ENCODE assay signal across 8 cellular contexts in the genomic region with DNA sequence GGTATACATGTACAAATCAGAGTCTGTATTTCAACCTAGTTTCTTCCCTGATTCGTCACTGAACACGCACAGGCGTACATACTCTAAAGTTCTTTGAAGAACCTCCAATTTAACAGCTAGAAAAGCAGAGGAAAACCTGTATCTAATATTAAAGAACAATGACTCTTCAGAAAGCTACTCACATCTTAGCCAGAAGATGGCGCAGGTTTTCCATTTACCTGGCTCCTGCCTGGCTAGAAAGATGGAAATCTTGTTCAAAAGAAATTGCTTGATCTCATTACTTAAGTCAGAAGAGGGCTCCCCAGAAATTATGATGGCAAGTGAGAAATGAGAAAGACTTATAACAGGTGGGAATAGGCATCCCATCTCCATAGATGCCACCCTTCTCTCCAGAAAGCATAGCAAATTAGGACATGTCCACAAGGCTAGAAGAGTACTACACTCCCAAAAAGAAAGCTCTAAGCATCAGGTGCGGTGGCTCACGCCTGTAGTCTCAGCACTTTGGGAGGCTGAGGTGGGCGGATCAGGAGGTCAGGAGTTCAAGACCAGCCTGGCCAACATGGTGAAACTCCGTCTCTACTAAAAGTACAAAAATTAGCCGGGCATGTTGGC. TPM values are rescaled to one million over a fixed set of nuclear protein-coding genes. Genes with fewer than 3 reads are reported as not detected.
DNase-seq lines count a peak whose midpoint lies in the region; ATAC-seq, FAIRE-seq and TF ChIP-seq lines count a peak whose summit lies in the region.

No MANE protein-coding gene starts in this region.

- H3K4me1 Mint-ChIP-seq in activated CD4-positive, alpha-beta T cell treated with anti-CD3 and anti-CD28 coated beads for 36 hours, result no peaks in the 10 kb centered on the region
- H3K4me1 Mint-ChIP-seq in stimulated activated naive B cell treated with anti-CD40 and anti-IgM and Interleukin-4, amounts not matched to agents 10 μg/mL and 1 μg/mL and 100 μg/mL, for 72 hours, result no peaks in the 10 kb centered on the region

- no peak overlapping the region for H3K56ac ChIP-seq in IMR-90 (ENCODE audit: extremely low read depth, insufficient read depth, low read length)

- H2AK5ac ChIP-seq in IMR-90 (ENCODE audit: low read depth, low read length), result no peak overlapping the region

- no peak overlapping the region for H2AK9ac ChIP-seq in IMR-90 (replicated peaks; ENCODE audit: low read depth, low read length, poor library complexity)

- dilution Hi-C loops in IMR-90 (cut with HindIII; ENCODE audit: low sequenced_read_pairs, unreplicated experiment), result no loop called here

- no peak overlapping the region for H2BK5ac ChIP-seq in IMR-90 (ENCODE audit: low read depth, low read length, poor library complexity, severe bottlenecking)

- no peaks in the 10 kb centered on the region for H3F3A ChIP-seq in PC-3 (ENCODE audit: low read length, unreplicated experiment)

- no peak for TF ChIP-seq EP300 in K562 (IDR thresholded peaks at IDR 0.05; ENCODE audit: low read length)

- TF ChIP-seq CTCF in IMR-90 (conservative IDR thresholded peaks at IDR 0.05; ENCODE audit: low read depth, low read length) (peak; percentile 79), PC-3 (conservative IDR thresholded peaks at IDR 0.05; ENCODE audit: low read depth, low read length) (peak; percentile 88), K562 (IDR thresholded peaks at IDR 0.05 in 2 of 3, conservative IDR thresholded peaks at IDR 0.05 in 1 of 3; ENCODE audit: insufficient read depth in 2 of 3, low read depth in 1 of 3, low read length in 3 of 3) (peak; percentile 55 to 82 (median 60); a peak in 5 of 6 replicates)

- H3K9me1 ChIP-seq in IMR-90 (ENCODE audit: insufficient read depth, low read length), result no peaks in the 10 kb centered on the region
- no peaks in the 10 kb centered on the region for H3K9me1 ChIP-seq in K562 (ENCODE audit: control insufficient read depth, insufficient read depth, low read length)

- H3K4me3 Mint-ChIP-seq in activated CD4-positive, alpha-beta T cell treated with anti-CD3 and anti-CD28 coated beads for 36 hours, result no peak overlapping the region
- H3K4me3 Mint-ChIP-seq in stimulated activated naive B cell treated with anti-CD40 and anti-IgM and Interleukin-4, amounts not matched to agents 10 μg/mL and 1 μg/mL and 100 μg/mL, for 72 hours, result no peak overlapping the region

- intact Hi-C loops in activated CD4-positive, alpha-beta T cell treated with anti-CD3 and anti-CD28 coated beads for 36 hours (cut with DNase I, micrococcal nuclease), result loop anchor here (1.0 kb wide), 2 partner anchors 232 to 571 kb away; no protein-coding TSS in a partner anchor
- intact Hi-C loops in IMR-90 (cut with micrococcal nuclease) (loop anchor here (1.0 to 2.0 kb wide), 2 partner anchors 232 to 571 kb away; no protein-coding TSS in a partner anchor), PC-3 (cut with micrococcal nuclease) (loop anchor here (1.0 to 2.0 kb wide), 3 partner anchors 232 to 571 kb away; no protein-coding TSS in a partner anchor), K562 (cut with micrococcal nuclease) (loop anchor here (1.0 kb wide), 2 partner anchors 232 to 571 kb away; no protein-coding TSS in a partner anchor)

- H4K8ac ChIP-seq in IMR-90 (ENCODE audit: low read depth in 2 of 2, low read length in 2 of 2), result no peak overlapping the region

- TF ChIP-seq POLR2A in IMR-90 (IDR thresholded peaks at IDR 0.05; ENCODE audit: low read depth, low read length) (no peak), K562 (conservative IDR thresholded peaks at IDR 0.05) (no peak)

- no peaks in the 10 kb centered on the region for H3K36me3 Mint-ChIP-seq in activated CD4-positive, alpha-beta T cell treated with anti-CD3 and anti-CD28 coated beads for 36 hours (ENCODE audit: low read depth)
- no peaks in the 10 kb centered on the region for H3K36me3 Mint-ChIP-seq in stimulated activated naive B cell treated with anti-CD40 and anti-IgM and Interleukin-4, amounts not matched to agents 10 μg/mL and 1 μg/mL and 100 μg/mL, for 72 hours

- no peak overlapping the region for H2BK15ac ChIP-seq in IMR-90 (ENCODE audit: low read depth, low read length)

- POLR2A ChIA-PET in activated CD4-positive, alpha-beta T cell treated with anti-CD3 and anti-CD28 coated beads for 36 hours (lab: Charles Lee), result interaction anchor here (0.5 to 0.6 kb wide), 2 partner anchors 129 to 299 kb away, joined by 3 to 4 read pairs; no protein-coding TSS in a partner anchor
- POLR2A ChIA-PET in IMR-90 (lab: Charles Lee; ENCODE audit: unreplicated experiment), result no interaction called here
- POLR2A ChIA-PET in PC-3 (lab: Charles Lee; ENCODE audit: unreplicated experiment), result interaction anchor here (0.6 kb wide), 1 partner anchor 260 kb away, joined by 23 read pairs; no protein-coding TSS in a partner anchor
- POLR2A ChIA-PET in K562 (lab: Yijun Ruan, JAX), result interaction anchor here (0.8 to 1.8 kb wide), 2 partner anchors 9 kb away, joined by 3 to 5 read pairs; no protein-coding TSS in a partner anchor

- H3K18ac ChIP-seq in IMR-90 (ENCODE audit: low read depth, low read length), result no peak overlapping the region

- H3K27ac ChIP-seq in IMR-90 (ENCODE audit: insufficient read depth, low read length), result no peak overlapping the region
- no peak overlapping the region for H3K27ac ChIP-seq in PC-3 (ENCODE audit: low read length)
- H3K27ac ChIP-seq in K562 (ENCODE audit: extremely low read depth, low read depth, low read length), result no peak overlapping the region

- no peaks in the 10 kb centered on the region for H3K79me1 ChIP-seq in IMR-90 (ENCODE audit: low read depth in 1 of 2, low read length in 2 of 2)

- no peaks in the 10 kb centered on the region for H3K9me3 Mint-ChIP-seq in activated CD4-positive, alpha-beta T cell treated with anti-CD3 and anti-CD28 coated beads for 36 hours (ENCODE audit: low read depth)
- no peaks in the 10 kb centered on the region for H3K9me3 Mint-ChIP-seq in stimulated activated naive B cell treated with anti-CD40 and anti-IgM and Interleukin-4, amounts not matched to agents 10 μg/mL and 1 μg/mL and 100 μg/mL, for 72 hours

- no peaks in the 10 kb centered on the region for H3K27me3 Mint-ChIP-seq in activated CD4-positive, alpha-beta T cell treated with anti-CD3 and anti-CD28 coated beads for 36 hours
- peaks cover 0 to 6% of the 10 kb centered on the region in 2 donors for H3K27me3 Mint-ChIP-seq in stimulated activated naive B cell treated with anti-CD40 and anti-IgM and Interleukin-4, amounts not matched to agents 10 μg/mL and 1 μg/mL and 100 μg/mL, for 72 hours

- H3K4me1 ChIP-seq in IMR-90 (ENCODE audit: control insufficient read depth, insufficient read depth, low read length), result no peaks in the 10 kb centered on the region
- H3K4me1 ChIP-seq in PC-3 (ENCODE audit: insufficient read depth, low read length), result peaks cover 7% of the 10 kb centered on the region; the same call in 1 of the 2 replicates
- H3K4me1 ChIP-seq in K562 (replicated peaks in 1 of 2; ENCODE audit: control insufficient read depth in 2 of 2, insufficient read depth in 2 of 2, low read length in 2 of 2), result no peaks in the 10 kb centered on the region

- CTCF ChIA-PET in activated CD4-positive, alpha-beta T cell treated with anti-CD3 and anti-CD28 coated beads for 36 hours (lab: Charles Lee), result interaction anchor here (0.6 to 3.0 kb wide), 19 partner anchors 9 to 1364 kb away, joined by 3 to 63 read pairs (median 5); no protein-coding TSS in a partner anchor
- CTCF ChIA-PET in IMR-90 (lab: Yijun Ruan, JAX), result interaction anchor here (0.5 to 1.8 kb wide), 10 partner anchors 9 to 571 kb away, joined by 3 to 8 read pairs (median 4); no protein-coding TSS in a partner anchor
- CTCF ChIA-PET in PC-3 (lab: Charles Lee), result interaction anchor here (0.5 to 1.6 kb wide), 6 partner anchors 232 to 386 kb away, joined by 3 to 6 read pairs (median 3); no protein-coding TSS in a partner anchor
- CTCF ChIA-PET in K562 (lab: Yijun Ruan, JAX; ENCODE audit: low intra/inter-chr PET ratio), result interaction anchor here (1.4 to 2.2 kb wide), 2 partner anchors 232 to 571 kb away, joined by 10 to 16 read pairs; no protein-coding TSS in a partner anchor

- in situ Hi-C loops in IMR-90 (cut with MboI; ENCODE audit: low sequenced_read_pairs) (loop anchor here (5.0 to 25.0 kb wide), 2 partner anchors 232 to 562 kb away; no protein-coding TSS in a partner anchor), K562 (cut with MboI) (loop anchor here (5.0 to 10.0 kb wide), 2 partner anchors 232 to 559 kb away; no protein-coding TSS in a partner anchor)

- H2BK120ac ChIP-seq in IMR-90 (ENCODE audit: low read depth, low read length), result no peak overlapping the region

- H3K4ac ChIP-seq in IMR-90 (ENCODE audit: low read depth, low read length), result no peak overlapping the region

- TF ChIP-seq RAD21 in IMR-90 (IDR thresholded peaks at IDR 0.05; ENCODE audit: low read length), result peak; percentile 71
- TF ChIP-seq RAD21 in K562 (CRISPR knock-in tag; conservative IDR thresholded peaks at IDR 0.05 in 1 of 2, IDR thresholded peaks at IDR 0.05 in 1 of 2), result peak; percentile 66 to 87

- BruUV-seq in IMR-90 (replicated peaks; lab: Mats Ljungman, UMichigan) (no TSS peak), PC-3 (replicated peaks; lab: Mats Ljungman, UMichigan) (no TSS peak), K562 (replicated peaks; lab: Mats Ljungman, UMichigan) (no TSS peak)

- H3K27me3 ChIP-seq in IMR-90 (ENCODE audit: control insufficient read depth, insufficient read depth, low read length), result no peaks in the 10 kb centered on the region; the same call in none of the 2 replicates
- H3K27me3 ChIP-seq in PC-3 (ENCODE audit: low read length), result no peaks in the 10 kb centered on the region
- H3K27me3 ChIP-seq in K562 (ENCODE audit: control insufficient read depth in 2 of 2, insufficient read depth in 2 of 2, low read length in 2 of 2), result peaks cover 4 to 5% of the 10 kb centered on the region in 2 experiments; a peak in 3 of 5 replicates

- no peaks in the 10 kb centered on the region for H3K79me2 ChIP-seq in PC-3 (ENCODE audit: low read length)
- H3K79me2 ChIP-seq in K562 (ENCODE audit: control insufficient read depth, insufficient read depth, low read length), result no peaks in the 10 kb centered on the region

- peak; percentile 51 for ATAC-seq in activated CD4-positive, alpha-beta T cell treated with anti-CD3 and anti-CD28 coated beads for 36 hours
- ATAC-seq in IMR-90 (ENCODE audit: low read depth), result peak; percentile 66
- ATAC-seq in PC-3, result peak; percentile 64
- ATAC-seq in K562, result peak; percentile 75
- peak; percentile 36 to 39 for ATAC-seq in stimulated activated naive B cell treated with anti-CD40 and anti-IgM and Interleukin-4, amounts not matched to agents 10 μg/mL and 1 μg/mL and 100 μg/mL, for 72 hours (replicated peaks)
- no peak for ATAC-seq in HG02678 (IDR thresholded peaks at IDR 0.05; ENCODE audit: unreplicated experiment)

- no peak overlapping the region for H3K23ac ChIP-seq in IMR-90 (ENCODE audit: low read depth, low read length)

- H4K5ac ChIP-seq in IMR-90 (ENCODE audit: low read depth, low read length), result no peak overlapping the region

- peak; percentile 77 for FAIRE-seq in K562 (lab: Jason Lieb, UNC)

- DNase-seq in activated CD4-positive, alpha-beta T cell treated with anti-CD3 and anti-CD28 coated beads for 36 hours, result peak; percentile 52
- DNase-seq in activated CD4-positive, alpha-beta T cell treated with anti-CD3 and anti-CD28 coated beads for 1 hour, result no peak
- DNase-seq in IMR-90, result peak; percentile 45
- peak; percentile 77 for DNase-seq in PC-3
- peak; percentile 21 to 46 (median 30) for DNase-seq in K562 (ENCODE audit: extremely low read depth in 1 of 4, low spot score in 3 of 4)
- peak; percentile 42 for DNase-seq in kidney glomerular epithelial cell (lab: John Stamatoyannopoulos, UW)
- DNase-seq in stimulated activated naive B cell treated with anti-CD40 and anti-IgM and Interleukin-4, amounts not matched to agents 10 μg/mL and 1 μg/mL and 100 μg/mL, for 72 hours, result no peak

- H3K27ac Mint-ChIP-seq in activated CD4-positive, alpha-beta T cell treated with anti-CD3 and anti-CD28 coated beads for 36 hours, result no peak overlapping the region
- H3K27ac Mint-ChIP-seq in stimulated activated naive B cell treated with anti-CD40 and anti-IgM and Interleukin-4, amounts not matched to agents 10 μg/mL and 1 μg/mL and 100 μg/mL, for 72 hours, result no peak overlapping the region

- no peaks in the 10 kb centered on the region for H3K9me3 ChIP-seq in IMR-90 (ENCODE audit: control insufficient read depth, insufficient read depth, low read length)
- H3K9me3 ChIP-seq in PC-3 (ENCODE audit: low read length), result no peaks in the 10 kb centered on the region
- no peaks in the 10 kb centered on the region for H3K9me3 ChIP-seq in K562 (replicated peaks; ENCODE audit: control insufficient read depth, insufficient read depth, low read depth, low read length)

- H3K9ac ChIP-seq in IMR-90 (ENCODE audit: low read depth, low read length) (no peak overlapping the region), PC-3 (ENCODE audit: low read length) (no peak overlapping the region), K562 (ENCODE audit: insufficient read depth in 1 of 2, low read depth in 2 of 2, low read length in 2 of 2) (no peak overlapping the region)

- H3K36me3 ChIP-seq in IMR-90 (ENCODE audit: control insufficient read depth, insufficient read depth, low read length) (no peaks in the 10 kb centered on the region), PC-3 (ENCODE audit: low read depth, low read length) (no peaks in the 10 kb centered on the region), K562 (ENCODE audit: control insufficient read depth, insufficient read depth, low read length) (no peaks in the 10 kb centered on the region)

- H3K4me2 ChIP-seq in IMR-90 (ENCODE audit: low read depth, low read length), result no peak overlapping the region
- no peak overlapping the region for H3K4me2 ChIP-seq in PC-3 (ENCODE audit: low read length)
- H3K4me2 ChIP-seq in K562 (ENCODE audit: insufficient read depth, low read length), result no peak overlapping the region

- H2BK20ac ChIP-seq in IMR-90 (ENCODE audit: low read depth, low read length), result no peak overlapping the region

- no peaks in the 10 kb centered on the region for H3K9me2 ChIP-seq in PC-3 (replicated peaks; ENCODE audit: low read length)

- H3K4me3 ChIP-seq in IMR-90 (ENCODE audit: insufficient read depth, low read depth, low read length), result no peak overlapping the region
- H3K4me3 ChIP-seq in PC-3 (ENCODE audit: low read length), result no peak overlapping the region
- no peak overlapping the region for H3K4me3 ChIP-seq in K562

- 71% methylated on average over 3 of the region's 9 CpGs; no CpG with 5 or more reads in 1 of the 2 experiments for WGBS in IMR-90 (ENCODE audit: extremely low coverage in 2 of 2, insufficient read length in 1 of 2), 2 experiments
- 3% methylated on average over 9 of the region's 9 CpGs for WGBS in K562 (ENCODE audit: insufficient coverage, low coverage, missing lambda C conversion rate)

- H3K14ac ChIP-seq in IMR-90 (replicated peaks; ENCODE audit: low read depth, low read length), result no peak overlapping the region

- no peak overlapping the region for H2AFZ ChIP-seq in IMR-90 (replicated peaks; ENCODE audit: low read length, poor library complexity)
- H2AFZ ChIP-seq in PC-3 (ENCODE audit: low read length), result no peak overlapping the region
- no peak overlapping the region for H2AFZ ChIP-seq in K562 (ENCODE audit: low read depth, low read length)

- H4K20me1 ChIP-seq in IMR-90 (ENCODE audit: insufficient read depth, low read length) (no peaks in the 10 kb centered on the region), PC-3 (ENCODE audit: low read length) (no peaks in the 10 kb centered on the region), K562 (replicated peaks; ENCODE audit: control insufficient read depth, insufficient read depth, low read length) (0 out of 2 replicates have a peak, but pooled peaks cover 4% of the 10 kb centered on the region)

- H4K91ac ChIP-seq in IMR-90 (ENCODE audit: insufficient read depth, low read depth, low read length), result no peak overlapping the region

RNA-seq across cellular contexts. Expression of a gene that starts 19.0 kb away (rescaled TPM):
- total RNA-seq in activated CD4-positive, alpha-beta T cell treated with anti-CD3 and anti-CD28 coated beads for 36 hours, result under 1 TPM; 0.07 to 0.09 TPM
- total RNA-seq in IMR-90 (2012; rRNA removed) (not detected in 2 replicates), PC-3 (2014; rRNA removed) (not detected in 2 replicates), K562 (2014; rRNA removed) (not detected in 2 replicates), K562 (2014; rRNA removed; fragmentation: Illumina TruSeq; extraction: Trizol) (not detected in 2 replicates), K562 (2015; rRNA removed; fragmentation: Illumina TruSeq; extraction: Trizol) (not detected in 2 replicates), K562 (2021) (0.09 and 0.31 TPM in 2 replicates)
- polyA plus RNA-seq in IMR-90 (2012; rRNA removed) (not detected in 2 replicates), K562 (2011; rRNA removed) (not detected in 2 replicates), K562 (2014; fragmentation: Illumina TruSeq; extraction: Trizol) (not detected in 2 replicates), K562 (2014; fragmentation: Nextera tagmentation; extraction: Ambion mirVana) (not detected), K562 (2014; rRNA removed) (not detected in 2 replicates)
- not detected in 2 replicates for polyA plus RNA-seq in IMR-90 (2012; cell fraction: cytosol; rRNA removed)
- polyA plus RNA-seq in IMR-90 (2012; cell fraction: nucleus; rRNA removed; ENCODE audit: low replicate concordance), result not detected in 2 replicates
- not detected in 2 replicates for total RNA-seq in K562 (2011; cell fraction: chromatin; rRNA removed; ENCODE audit: low replicate concordance)
- total RNA-seq in K562 (2011; cell fraction: nucleolus; rRNA removed), result not detected in 2 replicates
- total RNA-seq in K562 (2011; cell fraction: nucleoplasm; rRNA removed), result not detected in 2 replicates
- not detected in 2 replicates for polyA plus RNA-seq in K562 (2011; cell fraction: cytosol; rRNA removed)
- not detected in 2 replicates for polyA plus RNA-seq in K562 (2011; cell fraction: nucleus; rRNA removed)
- not detected in 2 replicates for polyA plus RNA-seq in K562 (2012)
- not detected in 2 replicates for polyA minus RNA-seq in K562 (2011; rRNA and poly(A)+ RNA removed)
- not detected in 2 replicates for polyA minus RNA-seq in K562 (2011; cell fraction: cytosol; rRNA and poly(A)+ RNA removed)
- polyA minus RNA-seq in K562 (2011; cell fraction: nucleus; rRNA and poly(A)+ RNA removed), result not detected in 2 replicates

Comparison
In these comparisons a context has a peak if more than half of its experiments do, and no peak if none do; other contexts are left out.
1. DNase-seq: peak in activated CD4-positive, alpha-beta T cell treated with anti-CD3 and anti-CD28 coated beads for 36 hours (single experiment), IMR-90 (single experiment), PC-3 (single experiment), K562 (4 of 4) and kidney glomerular epithelial cell (single experiment); none in activated CD4-positive, alpha-beta T cell treated with anti-CD3 and anti-CD28 coated beads for 1 hour (single experiment) and stimulated activated naive B cell treated with anti-CD40 and anti-IgM and Interleukin-4, amounts not matched to agents 10 μg/mL and 1 μg/mL and 100 μg/mL, for 72 hours (single experiment).
2. Peak in every context shown above with its lines, with median percentiles within 50 percentile points of each other: CTCF ChIP-seq.